In the genomic region with DNA sequence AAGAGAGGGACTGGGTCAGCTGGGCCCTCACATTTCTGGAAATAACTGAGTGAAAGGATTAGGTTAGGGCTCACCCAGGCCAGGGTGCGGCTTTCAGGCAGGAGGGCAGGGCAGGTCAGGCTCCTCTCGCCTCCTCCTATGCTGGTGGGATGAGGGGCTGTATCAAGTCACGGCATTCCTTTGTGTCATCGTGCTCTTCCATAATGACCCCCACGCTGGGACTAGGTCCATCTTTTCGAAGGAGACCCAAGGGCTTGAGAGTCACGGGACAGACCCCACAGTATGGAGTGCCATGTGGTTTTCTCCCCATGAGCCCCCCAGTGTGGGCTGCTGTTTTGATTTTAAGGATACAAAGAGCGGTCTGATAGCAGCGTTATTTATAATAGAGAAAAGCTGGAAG, we compare ENCODE assay signal across 21 cellular contexts.
DNase-seq lines count a peak whose midpoint lies in the region; TF ChIP-seq lines count a peak whose summit lies in the region.
"Had no signal": no experiment of that assay in that cellular context is flagged by ENCODE, and none has a peak within 500 bp of the region (broad histone marks: within the 10 kb centered on the region; RNA-seq: fewer than 3 reads in every experiment).

No MANE protein-coding gene starts in this region.

- H3K36me3 Mint-ChIP-seq in neural progenitor cell (no peaks in the 10 kb centered on the region), type B pancreatic cell (peaks cover 7% of the 10 kb centered on the region)

- H4K20me1 ChIP-seq in neural progenitor cell (ENCODE audit: low read depth), result no peaks in the 10 kb centered on the region

- peaks cover 7% of the 10 kb centered on the region for H3K9me3 Mint-ChIP-seq in neural progenitor cell
- peaks cover 10% of the 10 kb centered on the region for H3K9me3 Mint-ChIP-seq in type B pancreatic cell

- no peak overlapping the region for H3K4me3 Mint-ChIP-seq in neural progenitor cell
- no peak overlapping the region for H3K4me3 Mint-ChIP-seq in type B pancreatic cell
- H3K4me3 Mint-ChIP-seq: H9 had no signal

- H3K4me1 Mint-ChIP-seq in neural progenitor cell, result peaks cover 11% of the 10 kb centered on the region
- peaks cover 24% of the 10 kb centered on the region for H3K4me1 Mint-ChIP-seq in type B pancreatic cell (ENCODE audit: unreplicated experiment)

- no peaks in the 10 kb centered on the region for H3F3A ChIP-seq in neural progenitor cell (ENCODE audit: low read depth)

- TF ChIP-seq CTCF in neural progenitor cell (IDR thresholded peaks at IDR 0.05), result no peak
- no peak for TF ChIP-seq CTCF in type B pancreatic cell (conservative IDR thresholded peaks at IDR 0.05)

- no peaks in the 10 kb centered on the region for H3K36me3 ChIP-seq in neural progenitor cell
- H3K36me3 ChIP-seq: SJCRH30 had no signal

- H3K4me3 ChIP-seq in neural progenitor cell, result no peak overlapping the region
- H3K4me3 ChIP-seq: PC-9, SJCRH30 had no signal

- no peak overlapping the region for H3K27ac ChIP-seq in neural progenitor cell
- H3K27ac ChIP-seq: PC-9, SJCRH30 had no signal

- no peak overlapping the region for H2AFZ ChIP-seq in neural progenitor cell (replicated peaks)
- H2AFZ ChIP-seq: PC-9 had no signal

- no peak overlapping the region for H3K9ac ChIP-seq in neural progenitor cell

- peak; percentile 30 for DNase-seq in activated CD8-positive, alpha-beta memory T cell treated with anti-CD3 and anti-CD28 coated beads for 24 hours
- no peak for DNase-seq in activated CD8-positive, alpha-beta memory T cell treated with anti-CD3 and anti-CD28 coated beads, Interleukin-2, amount 50 U/mL, for 4 hours
- DNase-seq in iPS-NIHi11 (ENCODE audit: low spot score) (peak; percentile 2), neural progenitor cell (ENCODE audit: low spot score) (no peak), type B pancreatic cell (ENCODE audit: extremely low spot score, unreplicated experiment) (peak; percentile 44), 8988T (no peak), pons (ENCODE audit: low spot score) (no peak), H4 (ENCODE audit: low spot score) (no peak)
- DNase-seq: Calu3, DMS79 treated with DMSO at 0.1 percent for 48 hours, H9, KBM-7, MV-4-11, NCI-H1105 treated with DMSO at 0.1 percent for 48 hours, NCI-H146, NCI-H1930, NCI-H2107, NCI-H446 treated with DMSO at 0.1 percent for 48 hours, NCI-H526, PC-9, SJCRH30 had no signal

- no peaks in the 10 kb centered on the region for H3K27me3 ChIP-seq in neural progenitor cell
- H3K27me3 ChIP-seq: SJCRH30 had no signal

- H3K27me3 Mint-ChIP-seq in neural progenitor cell (ENCODE audit: insufficient read depth, low read depth) (peaks cover 10% of the 10 kb centered on the region), type B pancreatic cell (peaks cover 15% of the 10 kb centered on the region)

- no peak overlapping the region for H3K4me2 ChIP-seq in neural progenitor cell
- H3K4me2 ChIP-seq: PC-9 had no signal

- H3K27ac Mint-ChIP-seq in neural progenitor cell, result peak overlapping the region; percentile 25
- no peak overlapping the region for H3K27ac Mint-ChIP-seq in type B pancreatic cell
- H3K27ac Mint-ChIP-seq: H9 had no signal

- peaks cover 8% of the 10 kb centered on the region for H3K4me1 ChIP-seq in neural progenitor cell

- H3K79me2 ChIP-seq in neural progenitor cell (ENCODE audit: low read depth), result no peaks in the 10 kb centered on the region

- no peaks in the 10 kb centered on the region for H3K9me3 ChIP-seq in neural progenitor cell (ENCODE audit: low read depth)

Comparison
In these comparisons a context has a peak if more than half of its experiments do, and no peak if none do; other contexts are left out.
1. DNase-seq: peak in activated CD8-positive, alpha-beta memory T cell treated with anti-CD3 and anti-CD28 coated beads for 24 hours (single experiment), iPS-NIHi11 (single experiment) and type B pancreatic cell (single experiment); none in activated CD8-positive, alpha-beta memory T cell treated with anti-CD3 and anti-CD28 coated beads, Interleukin-2, amount 50 U/mL, for 4 hours (single experiment), neural progenitor cell (single experiment), 8988T (single experiment), pons (single experiment) and H4 (single experiment).